Comparison of ENCODE assay signal across 8 cellular contexts in the genomic region with DNA sequence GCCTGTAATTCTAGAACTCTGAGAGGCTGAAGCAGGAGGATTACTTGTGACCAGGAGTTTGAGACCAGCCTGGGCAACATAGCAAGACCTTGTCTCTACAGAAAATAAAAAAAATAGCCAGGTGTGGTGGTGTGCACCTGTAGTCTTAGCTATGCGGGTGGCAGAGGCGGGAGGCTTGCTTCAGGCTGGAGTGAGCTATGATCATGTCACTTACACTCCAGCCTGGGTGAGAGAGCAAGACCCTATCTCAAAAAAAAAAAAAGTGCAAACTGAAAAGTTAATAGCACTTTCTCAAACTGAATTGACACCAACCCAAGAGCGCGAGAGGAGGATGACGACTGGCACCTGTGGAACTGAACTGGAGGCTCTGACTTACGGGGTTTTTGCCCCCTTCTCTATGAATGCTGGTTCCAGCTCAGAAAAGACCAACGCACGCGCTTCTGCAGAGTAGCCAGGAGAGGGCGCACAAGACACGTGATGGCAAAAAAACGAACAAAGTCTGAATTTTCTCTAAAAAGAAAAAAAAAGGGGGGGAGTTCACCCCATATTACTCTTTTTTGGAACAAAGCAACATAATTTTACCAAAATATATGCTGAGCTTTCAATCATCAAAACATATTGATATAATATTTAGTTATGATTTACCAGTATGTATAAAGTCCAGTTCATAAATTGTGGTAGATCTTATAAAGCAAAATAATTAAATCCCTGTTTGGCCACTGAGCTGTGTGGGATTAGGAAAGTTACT. TPM values are rescaled to one million over a fixed set of nuclear protein-coding genes. Genes with fewer than 3 reads are reported as not detected.
DNase-seq lines count a peak whose midpoint lies in the region; ATAC-seq and TF ChIP-seq lines count a peak whose summit lies in the region.

No MANE protein-coding gene starts in this region.

- H3K27me3 ChIP-seq in SK-N-SH (ENCODE audit: insufficient read depth) (peaks cover 8% of the 10 kb centered on the region; the same call in 1 of the 2 replicates), heart left ventricle (no peaks in the 10 kb centered on the region), skeletal muscle tissue (ENCODE audit: control insufficient read depth in 3 of 3, insufficient read depth in 3 of 3, low read length in 3 of 3) (no peaks in the 10 kb centered on the region)

- no peaks in the 10 kb centered on the region for H3K9me3 Mint-ChIP-seq in activated naive CD4-positive, alpha-beta T cell treated with anti-CD3 and anti-CD28 coated beads, Interleukin-2, amount 10 ng/mL, durations not matched to agents 7 days and 5 days

- no peak for TF ChIP-seq POLR2A in heart left ventricle (IDR thresholded peaks at IDR 0.05)

- no peaks in the 10 kb centered on the region for H3K36me3 Mint-ChIP-seq in activated naive CD4-positive, alpha-beta T cell treated with anti-CD3 and anti-CD28 coated beads, Interleukin-2, amount 10 ng/mL, durations not matched to agents 7 days and 5 days

- H3K27me3 Mint-ChIP-seq in activated naive CD4-positive, alpha-beta T cell treated with anti-CD3 and anti-CD28 coated beads, Interleukin-2, amount 10 ng/mL, durations not matched to agents 7 days and 5 days = peaks cover 14% of the 10 kb centered on the region

- TF ChIP-seq CTCF in SK-N-SH (IDR thresholded peaks at IDR 0.05) (peak; percentile 97), heart left ventricle (IDR thresholded peaks at IDR 0.05) (peak; percentile 84 to 97 (median 92))

- CTCF ChIA-PET in SK-N-SH (lab: Yijun Ruan, JAX) = interaction anchor here (0.5 to 6.8 kb wide), 106 partner anchors 12 to 869 kb away, joined by 3 to 140 read pairs (median 4); a partner anchor contains a TSS
- CTCF ChIA-PET in activated naive CD4-positive, alpha-beta T cell treated with anti-CD3 and anti-CD28 coated beads, Interleukin-2, amount 10 ng/mL, durations not matched to agents 7 days and 5 days (lab: Charles Lee) = interaction anchor here (0.5 to 5.2 kb wide), 52 partner anchors 11 to 729 kb away, joined by 3 to 88 read pairs (median 5); a partner anchor contains a TSS

- H3K4me1 Mint-ChIP-seq in activated naive CD4-positive, alpha-beta T cell treated with anti-CD3 and anti-CD28 coated beads, Interleukin-2, amount 10 ng/mL, durations not matched to agents 7 days and 5 days = peaks cover 3% of the 10 kb centered on the region

- no peaks in the 10 kb centered on the region for H3K79me2 ChIP-seq in SK-N-SH (ENCODE audit: insufficient read depth)

- DNase-seq in DMS53 (lab: John Stamatoyannopoulos, UW) (peak; percentile 59), LoVo (ENCODE audit: low spot score) (peak; percentile 53), SK-N-SH (peak; percentile 67), heart left ventricle (peak in 3 of 5 donors; percentile 23 to 47 (median 39))
- peak; percentile 79 for DNase-seq in activated naive CD4-positive, alpha-beta T cell treated with anti-CD3 and anti-CD28 coated beads, Interleukin-2, amount 10 ng/mL, durations not matched to agents 7 days and 5 days

- POLR2A ChIA-PET in SK-N-SH (lab: Yijun Ruan, JAX) = interaction anchor here (0.7 kb wide), 1 partner anchor 174 kb away, joined by 3 read pairs; no protein-coding TSS in a partner anchor

- TF ChIP-seq EP300 in SK-N-SH (IDR thresholded peaks at IDR 0.05; ENCODE audit: borderline replicate concordance in 1 of 2, low read depth in 1 of 2, low read length in 1 of 2) = no peak

- H3K4me3 ChIP-seq in SK-N-SH (ENCODE audit: low read depth in 2 of 2, low read length in 1 of 2) = no peak overlapping the region
- no peak overlapping the region for H3K4me3 ChIP-seq in heart left ventricle
- H3K4me3 ChIP-seq in skeletal muscle tissue (ENCODE audit: low read length in 3 of 3) = no peak overlapping the region

- no peak overlapping the region for H3K4me2 ChIP-seq in SK-N-SH

- H2AFZ ChIP-seq in SK-N-SH (ENCODE audit: low read depth) = peak overlapping the region; percentile 6; the same call in 1 of the 2 replicates

- intact Hi-C loops in heart left ventricle (cut with DNase I) = loop anchor here (1.0 to 10.0 kb wide), 10 partner anchors 82 to 279 kb away; a partner anchor contains a TSS

- no peaks in the 10 kb centered on the region for H3F3A ChIP-seq in SK-N-SH (replicated peaks; ENCODE audit: insufficient read depth)

- H3K9ac ChIP-seq in SK-N-SH (no peak overlapping the region), skeletal muscle tissue (ENCODE audit: low read depth in 1 of 3, low read length in 3 of 3) (peak overlapping the region in 2 of 3 donors; percentile 16 to 40)

- H4K20me1 ChIP-seq in SK-N-SH (ENCODE audit: insufficient read depth) = no peaks in the 10 kb centered on the region

- no peaks in the 10 kb centered on the region for H3K9me2 ChIP-seq in SK-N-SH

- H3K9me3 ChIP-seq in SK-N-SH = no peaks in the 10 kb centered on the region
- H3K9me3 ChIP-seq in heart left ventricle = no peaks in the 10 kb centered on the region
- no peaks in the 10 kb centered on the region for H3K9me3 ChIP-seq in skeletal muscle tissue (ENCODE audit: control insufficient read depth in 3 of 3, low read length in 3 of 3)

- H3K4me3 Mint-ChIP-seq in activated naive CD4-positive, alpha-beta T cell treated with anti-CD3 and anti-CD28 coated beads, Interleukin-2, amount 10 ng/mL, durations not matched to agents 7 days and 5 days = no peak overlapping the region

- peak; percentile 95 for TF ChIP-seq RAD21 in SK-N-SH (IDR thresholded peaks at IDR 0.05; ENCODE audit: low read length)

- H3K4me1 ChIP-seq in SK-N-SH (ENCODE audit: control insufficient read depth in 1 of 2, insufficient read depth in 2 of 2, low read depth in 1 of 2, low read length in 1 of 2) (no peaks in the 10 kb centered on the region; a peak in 1 of 4 replicates), heart left ventricle (peaks cover 0 to 22% (median 12%) of the 10 kb centered on the region in 12 donors), skeletal muscle tissue (ENCODE audit: control insufficient read depth in 3 of 3, insufficient read depth in 3 of 3, low read length in 3 of 3) (peaks cover 13 to 17% (median 16%) of the 10 kb centered on the region in 3 donors)

- H3K27ac ChIP-seq in SK-N-SH (ENCODE audit: low read depth in 2 of 2, low read length in 1 of 2) (no peak overlapping the region), heart left ventricle (peak overlapping the region in 4 of 12 donors; percentile 52 to 79 (median 64)), skeletal muscle tissue (ENCODE audit: low read depth, low read length) (no peak overlapping the region)

- no peaks in the 10 kb centered on the region for H3K36me3 ChIP-seq in SK-N-SH (replicated peaks in 1 of 2; ENCODE audit: control insufficient read depth in 1 of 2, insufficient read depth in 2 of 2, low read length in 1 of 2)
- H3K36me3 ChIP-seq in heart left ventricle = no peaks in the 10 kb centered on the region
- H3K36me3 ChIP-seq in skeletal muscle tissue (ENCODE audit: control insufficient read depth in 3 of 3, insufficient read depth in 3 of 3, low read length in 3 of 3) = no peaks in the 10 kb centered on the region

- H3K27ac Mint-ChIP-seq in activated naive CD4-positive, alpha-beta T cell treated with anti-CD3 and anti-CD28 coated beads, Interleukin-2, amount 10 ng/mL, durations not matched to agents 7 days and 5 days = no peak overlapping the region

- WGBS in SK-N-SH (ENCODE audit: low lambda C conversion rate) = 7% methylated on average over 12 of the region's 12 CpGs
- WGBS in heart left ventricle, 4 donors = 8 to 14% (median 12%) methylated on average over 12 of the region's 12 CpGs

- ATAC-seq in heart left ventricle = peak in 2 of 4 donors; percentile 38 to 40
- ATAC-seq in HG02852 (IDR thresholded peaks at IDR 0.05; ENCODE audit: unreplicated experiment) = no peak
- no peak for ATAC-seq in GM18909 (IDR thresholded peaks at IDR 0.05; ENCODE audit: poor library complexity, unreplicated experiment)

TF ChIP-seq in SK-N-SH, 30 proteins besides CTCF, POLR2A, EP300 and RAD21 (continues in another document):
- TF ChIP-seq, protein P1, sequence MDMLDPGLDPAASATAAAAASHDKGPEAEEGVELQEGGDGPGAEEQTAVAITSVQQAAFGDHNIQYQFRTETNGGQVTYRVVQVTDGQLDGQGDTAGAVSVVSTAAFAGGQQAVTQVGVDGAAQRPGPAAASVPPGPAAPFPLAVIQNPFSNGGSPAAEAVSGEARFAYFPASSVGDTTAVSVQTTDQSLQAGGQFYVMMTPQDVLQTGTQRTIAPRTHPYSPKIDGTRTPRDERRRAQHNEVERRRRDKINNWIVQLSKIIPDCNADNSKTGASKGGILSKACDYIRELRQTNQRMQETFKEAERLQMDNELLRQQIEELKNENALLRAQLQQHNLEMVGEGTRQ (IDR thresholded peaks at IDR 0.05; ENCODE audit: borderline replicate concordance, low read depth, low read length) = no peak
- TF ChIP-seq RFX5 (IDR thresholded peaks at IDR 0.05; ENCODE audit: low read length) (0 out of 2 replicates have a peak, but pooled peaks have one; percentile 18), NRF1 (IDR thresholded peaks at IDR 0.05; ENCODE audit: low read depth, low read length) (no peak)
- TF ChIP-seq, protein P2, sequence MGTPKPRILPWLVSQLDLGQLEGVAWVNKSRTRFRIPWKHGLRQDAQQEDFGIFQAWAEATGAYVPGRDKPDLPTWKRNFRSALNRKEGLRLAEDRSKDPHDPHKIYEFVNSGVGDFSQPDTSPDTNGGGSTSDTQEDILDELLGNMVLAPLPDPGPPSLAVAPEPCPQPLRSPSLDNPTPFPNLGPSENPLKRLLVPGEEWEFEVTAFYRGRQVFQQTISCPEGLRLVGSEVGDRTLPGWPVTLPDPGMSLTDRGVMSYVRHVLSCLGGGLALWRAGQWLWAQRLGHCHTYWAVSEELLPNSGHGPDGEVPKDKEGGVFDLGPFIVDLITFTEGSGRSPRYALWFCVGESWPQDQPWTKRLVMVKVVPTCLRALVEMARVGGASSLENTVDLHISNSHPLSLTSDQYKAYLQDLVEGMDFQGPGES (IDR thresholded peaks at IDR 0.05; ENCODE audit: low read depth, low read length) = no peak
- TF ChIP-seq, protein P3, sequence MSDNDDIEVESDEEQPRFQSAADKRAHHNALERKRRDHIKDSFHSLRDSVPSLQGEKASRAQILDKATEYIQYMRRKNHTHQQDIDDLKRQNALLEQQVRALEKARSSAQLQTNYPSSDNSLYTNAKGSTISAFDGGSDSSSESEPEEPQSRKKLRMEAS (IDR thresholded peaks at IDR 0.05; ENCODE audit: low read depth) = peak; percentile 32; the same call in 1 of the 2 replicates

RNA-seq across cellular contexts. Expression of a gene that starts 23.7 kb away (rescaled TPM):
- polyA plus RNA-seq in SK-N-SH (2012; rRNA removed) = not detected in 2 replicates
- 0.04 and 0.07 TPM in 2 replicates for polyA plus RNA-seq in SK-N-SH (2012; cell fraction: cytosol; rRNA removed)
- not detected in 2 replicates for polyA plus RNA-seq in SK-N-SH (2012; cell fraction: nucleus; rRNA removed)
- 1 to 10 TPM in 1 of 9 donors, under 1 TPM in 5, not detected in 3; 0.12 to 1.8 (median 0.47) TPM for total RNA-seq in heart left ventricle
- under 1 TPM; 0.17 to 0.23 TPM for polyA plus RNA-seq in heart left ventricle
- 1.6 TPM for total RNA-seq in skeletal muscle tissue

RNA-seq across cellular contexts. Expression of a gene that starts 30.9 kb away (rescaled TPM):
- polyA plus RNA-seq in SK-N-SH (2012; rRNA removed) (not detected in 2 replicates), heart left ventricle (1 to 10 TPM in 1 of 2 donors, under 1 TPM in 1; 0.91 to 1.1 TPM)
- polyA plus RNA-seq in SK-N-SH (2012; cell fraction: cytosol; rRNA removed) = not detected in 2 replicates
- not detected in 2 replicates for polyA plus RNA-seq in SK-N-SH (2012; cell fraction: nucleus; rRNA removed)
- total RNA-seq in heart left ventricle (1 to 10 TPM in 8 of 9 donors, under 1 TPM in 1; 0.60 to 2.5 (median 1.7) TPM), skeletal muscle tissue (1.0 TPM)
